Comparison of ENCODE assay signal across 18 cellular contexts in the genomic region with DNA sequence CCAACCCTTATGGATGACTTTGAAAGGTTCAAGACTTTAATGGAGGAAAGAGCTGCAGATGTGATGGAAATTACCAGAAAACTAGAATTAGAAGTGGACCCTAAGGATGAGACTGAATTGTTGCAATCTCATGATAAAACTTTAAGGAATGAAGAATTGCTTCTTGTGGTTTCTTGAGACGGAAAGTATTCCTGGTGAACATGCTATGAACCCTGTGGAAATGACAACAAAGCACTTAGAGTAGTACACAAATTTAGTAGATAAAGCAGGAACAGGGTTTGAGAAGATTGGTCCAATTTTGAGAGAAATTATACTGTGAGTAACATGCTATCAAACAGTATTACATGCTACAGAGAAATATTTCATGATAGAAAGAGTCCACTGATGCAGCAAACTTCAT.
DNase-seq lines count a peak whose midpoint lies in the region; ATAC-seq and TF ChIP-seq lines count a peak whose summit lies in the region.
"Had no signal": no experiment of that assay in that cellular context is flagged by ENCODE, and none has a peak within 500 bp of the region (broad histone marks: within the 10 kb centered on the region; RNA-seq: fewer than 3 reads in every experiment).

No MANE protein-coding gene starts in this region.

- peak; percentile 65 for DNase-seq in BJ (ENCODE audit: low read depth)
- peak; percentile 63 for DNase-seq in HFFc6
- DNase-seq in fibroblast of mammary gland (ENCODE audit: low read depth): peak; percentile 35
- DNase-seq in stromal cell of bone marrow (ENCODE audit: low read depth): peak; percentile 6
- DNase-seq in T-helper 9 cell: no peak
- no peak for DNase-seq in H9
- DNase-seq: BE2C; CD4-positive, alpha-beta memory T cell; DMS153; GF-D8; Kasumi-1; NCI-H1105; NCI-H2081; NCI-H2171 treated with DMSO at 0.1 percent for 48 hours; SW 1271 had no signal

- no peaks in the 10 kb centered on the region for H3K9me3 ChIP-seq in H9 (ENCODE audit: control insufficient read depth, low read depth, low read length)
- H3K9me3 ChIP-seq: BE2C, HAP-1 had no signal

- H4K8ac ChIP-seq in H9 (replicated peaks; ENCODE audit: insufficient read length, low read depth, low read length): no peak overlapping the region

- H3K27me3 Mint-ChIP-seq in HFFc6 (ENCODE audit: insufficient read depth): peaks cover 3% of the 10 kb centered on the region; the same call in 1 of the 2 replicates
- H3K27me3 Mint-ChIP-seq in H9 (ENCODE audit: low read depth): no peaks in the 10 kb centered on the region; the same call in 1 of the 2 replicates

- no peak overlapping the region for H3K4me2 ChIP-seq in H9 (ENCODE audit: insufficient read depth, insufficient read length, low read length)

- no peak overlapping the region for H2BK120ac ChIP-seq in H9 (ENCODE audit: low read depth, low read length, poor library complexity, severe bottlenecking)

- no peaks in the 10 kb centered on the region for H3K9me3 Mint-ChIP-seq in HFFc6
- no peaks in the 10 kb centered on the region for H3K9me3 Mint-ChIP-seq in H9

- H2BK20ac ChIP-seq in H9 (ENCODE audit: low read depth, low read length, poor library complexity, severe bottlenecking): no peak overlapping the region

- H4K5ac ChIP-seq in H9 (ENCODE audit: insufficient read length, low read depth, low read length): no peak overlapping the region

- H2BK12ac ChIP-seq in H9 (ENCODE audit: insufficient read length, low read depth, low read length): no peak overlapping the region

- H3K14ac ChIP-seq in H9 (ENCODE audit: insufficient read depth, low read length): no peak overlapping the region

- H3K4me3 Mint-ChIP-seq in HFFc6: no peak overlapping the region
- H3K4me3 Mint-ChIP-seq in H9: no peak overlapping the region
- H3K4me3 Mint-ChIP-seq: CD4-positive, alpha-beta memory T cell had no signal

- no CpG with 5 or more reads among the region's 1 CpG for WGBS in H9 (ENCODE audit: extremely low coverage, insufficient read length, low lambda C conversion rate)

- H3T11ph ChIP-seq in H9 (ENCODE audit: low read length): no peak overlapping the region

- H3K27me3 ChIP-seq in BJ (ENCODE audit: control insufficient read depth, insufficient read depth, low read length) (no peaks in the 10 kb centered on the region), H9 (ENCODE audit: insufficient read depth, low read length) (no peaks in the 10 kb centered on the region)
- H3K27me3 ChIP-seq: BE2C had no signal

- H4K91ac ChIP-seq in H9 (ENCODE audit: insufficient read length, low read depth, low read length): no peak overlapping the region

- no peaks in the 10 kb centered on the region for H3K36me3 ChIP-seq in BJ (ENCODE audit: control insufficient read depth, insufficient read depth, low read length)
- H3K36me3 ChIP-seq: BE2C, HAP-1 had no signal

- H2BK15ac ChIP-seq in H9 (ENCODE audit: low read depth, low read length): no peak overlapping the region

- CTCF ChIA-PET in BJ (lab: Yijun Ruan, JAX): no interaction called here

- no peak overlapping the region for H3K23ac ChIP-seq in H9 (ENCODE audit: insufficient read length, low read depth, low read length)

- H3K36me3 Mint-ChIP-seq in HFFc6 (ENCODE audit: low read depth): no peaks in the 10 kb centered on the region
- no peaks in the 10 kb centered on the region for H3K36me3 Mint-ChIP-seq in H9 (ENCODE audit: insufficient read depth in 1 of 3, low read depth in 3 of 3)

- no peak overlapping the region for H2AFZ ChIP-seq in H9 (ENCODE audit: low read length)

- H3K4me3 ChIP-seq in BJ (ENCODE audit: low read depth, low read length) (no peak overlapping the region), fibroblast of mammary gland (ENCODE audit: control insufficient read depth, low read depth, low read length) (no peak overlapping the region)
- H3K4me3 ChIP-seq: HAP-1 had no signal

- no peak overlapping the region for H3K9ac ChIP-seq in H9 (ENCODE audit: extremely low read depth, insufficient read length, low read length)

- POLR2A ChIA-PET in BJ (lab: Charles Lee): interaction anchor here (0.6 kb wide), 1 partner anchor 1735 kb away, joined by 3 read pairs; no protein-coding TSS in a partner anchor

- H3K27ac ChIP-seq in H9 (ENCODE audit: insufficient read length, low read depth, low read length): no peak overlapping the region

- no peak for ATAC-seq in HG03039 (IDR thresholded peaks at IDR 0.05; ENCODE audit: unreplicated experiment)
- ATAC-seq: Right ventricle myocardium inferior had no signal

- H3K27ac Mint-ChIP-seq in HFFc6 (no peak overlapping the region), H9 (no peak overlapping the region)
- H3K27ac Mint-ChIP-seq: CD4-positive, alpha-beta memory T cell had no signal

- peaks cover 20% of the 10 kb centered on the region for H3K4me1 Mint-ChIP-seq in HFFc6 (ENCODE audit: low read depth)
- peaks cover 0 to 16% of the 10 kb centered on the region in 2 experiments; a peak in 2 of 4 replicates for H3K4me1 Mint-ChIP-seq in H9
- H3K4me1 Mint-ChIP-seq: CD4-positive, alpha-beta memory T cell had no signal

- H3K79me2 ChIP-seq in H9 (ENCODE audit: insufficient read depth, low read length): no peaks in the 10 kb centered on the region

- H2AK5ac ChIP-seq in H9 (ENCODE audit: insufficient read length, low read length): no peak overlapping the region

- TF ChIP-seq CTCF in BJ (IDR thresholded peaks at IDR 0.05; ENCODE audit: insufficient read depth, low read depth, low read length): no peak
- TF ChIP-seq CTCF in HFFc6 (IDR thresholded peaks at IDR 0.05): no peak
- no peak for TF ChIP-seq CTCF in fibroblast of mammary gland (conservative IDR thresholded peaks at IDR 0.05; ENCODE audit: control insufficient read depth, insufficient read depth, low read depth, low read length)
- no peak for TF ChIP-seq CTCF in H9 (conservative IDR thresholded peaks at IDR 0.05)

- no peaks in the 10 kb centered on the region for H4K20me1 ChIP-seq in H9 (ENCODE audit: control insufficient read depth, insufficient read depth, insufficient read length)

- H2BK5ac ChIP-seq in H9 (ENCODE audit: insufficient read length, low read length): no peak overlapping the region

- no peaks in the 10 kb centered on the region for H3K4me1 ChIP-seq in H9 (ENCODE audit: insufficient read depth, low read length)
- H3K4me1 ChIP-seq: BE2C, HAP-1 had no signal

- no peak overlapping the region for H3K18ac ChIP-seq in H9 (ENCODE audit: insufficient read length, low read depth, low read length)

- H3K23me2 ChIP-seq in H9 (ENCODE audit: insufficient read length, low read depth, low read length, poor library complexity, severe bottlenecking): no peaks in the 10 kb centered on the region

- no peak overlapping the region for H3K4ac ChIP-seq in H9 (ENCODE audit: low read depth, low read length)

- no peaks in the 10 kb centered on the region for H3K79me1 ChIP-seq in H9 (ENCODE audit: insufficient read depth, low read depth, low read length, poor library complexity, severe bottlenecking)

- H3K56ac ChIP-seq in H9 (ENCODE audit: insufficient read length, low read depth, low read length): no peak overlapping the region

Comparison
In these comparisons a context has a peak if more than half of its experiments do, and no peak if none do; other contexts are left out.
1. DNase-seq: peak in BJ (single experiment), HFFc6 (single experiment), fibroblast of mammary gland (single experiment) and stromal cell of bone marrow (single experiment); none in T-helper 9 cell (single experiment) and H9 (single experiment).